In the genomic region with DNA sequence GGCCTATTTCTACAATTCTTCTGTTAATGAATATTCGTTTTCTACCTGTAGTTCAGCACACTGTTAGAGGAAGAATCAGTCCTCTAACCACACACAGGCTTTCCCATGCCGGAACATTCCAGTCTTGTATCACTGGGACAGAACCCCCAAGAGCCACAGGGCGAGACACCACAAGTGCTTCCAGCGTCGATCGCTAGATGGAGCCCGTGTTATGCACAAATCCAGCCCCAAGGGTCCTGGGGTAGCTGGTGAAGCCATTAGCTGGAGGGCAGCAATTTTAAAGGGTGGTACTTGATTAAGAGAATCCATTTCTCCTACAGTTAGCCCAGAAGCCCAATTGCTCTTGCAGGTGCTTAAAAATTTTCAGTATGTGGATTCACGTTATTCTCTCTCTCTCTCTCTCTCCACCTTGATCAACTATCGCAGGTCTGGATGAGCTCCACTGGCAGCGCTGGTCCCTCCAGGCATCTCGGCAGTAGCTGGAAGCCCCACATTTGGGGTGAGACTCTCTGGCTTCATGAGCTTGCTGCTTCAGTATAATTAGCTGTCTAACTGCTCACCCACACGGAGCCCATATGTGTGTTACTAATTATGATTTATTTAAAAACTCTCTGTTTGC, we compare ENCODE assay signal across 8 cellular contexts.
DNase-seq lines count a peak whose midpoint lies in the region; ATAC-seq and TF ChIP-seq lines count a peak whose summit lies in the region.

No MANE protein-coding gene starts in this region.

- TF ChIP-seq EP300 in Ishikawa (IDR thresholded peaks at IDR 0.05; ENCODE audit: borderline replicate concordance) (no peak), esophagus muscularis mucosa (IDR thresholded peaks at IDR 0.05) (no peak)

- H3K4me1 ChIP-seq in esophagus muscularis mucosa (no peaks in the 10 kb centered on the region), neural progenitor cell (peaks cover 5% of the 10 kb centered on the region)

- peaks cover 2% of the 10 kb centered on the region for H3K4me1 Mint-ChIP-seq in neural progenitor cell

- H2AFZ ChIP-seq in neural progenitor cell (replicated peaks), result peak overlapping the region; percentile 88

- H3K4me3 ChIP-seq in SK-N-MC (no peak overlapping the region), esophagus muscularis mucosa (no peak overlapping the region), neural progenitor cell (no peak overlapping the region)

- H3K9ac ChIP-seq in SK-N-MC (ENCODE audit: insufficient read length), result no peak overlapping the region
- H3K9ac ChIP-seq in neural progenitor cell, result no peak overlapping the region

- 23% methylated on average over 11 of the region's 12 CpGs for WGBS in esophagus muscularis mucosa

- DNase-seq in NCI-H2081 (lab: John Stamatoyannopoulos, UW) (peak; percentile 44 to 51), NCI-H2081 treated with DMSO at 0.1 percent for 48 hours (lab: John Stamatoyannopoulos, UW) (no peak), SK-N-MC (ENCODE audit: low read depth, low spot score) (peak; percentile 22), esophagus muscularis mucosa (ENCODE audit: extremely low spot score) (peak; percentile 92), neural progenitor cell (ENCODE audit: low spot score) (peak; percentile 88), posterior vena cava (ENCODE audit: low spot score) (no peak)

- TF ChIP-seq CTCF in esophagus muscularis mucosa (IDR thresholded peaks at IDR 0.05) (peak; percentile 71 to 82 (median 71)), neural progenitor cell (IDR thresholded peaks at IDR 0.05) (peak; percentile 95)

- ATAC-seq in GM19455 (IDR thresholded peaks at IDR 0.05; ENCODE audit: unreplicated experiment), result peak; percentile 71

- peak; percentile 88 for TF ChIP-seq RAD21 in Ishikawa (IDR thresholded peaks at IDR 0.05; ENCODE audit: low read depth)

- peaks cover 12% of the 10 kb centered on the region for H3K27me3 Mint-ChIP-seq in neural progenitor cell (ENCODE audit: insufficient read depth, low read depth)

- H3K79me2 ChIP-seq in neural progenitor cell (ENCODE audit: low read depth), result no peaks in the 10 kb centered on the region

- no peak overlapping the region for H3K4me3 Mint-ChIP-seq in neural progenitor cell

- peak overlapping the region; percentile 39 for H3K27ac Mint-ChIP-seq in neural progenitor cell

- H3K36me3 ChIP-seq in SK-N-MC (ENCODE audit: insufficient read depth, low read length) (no peaks in the 10 kb centered on the region), esophagus muscularis mucosa (no peaks in the 10 kb centered on the region), neural progenitor cell (no peaks in the 10 kb centered on the region)

- H3K27me3 ChIP-seq in esophagus muscularis mucosa (peaks cover 0 to 12% (median 0%) of the 10 kb centered on the region in 4 donors), neural progenitor cell (no peaks in the 10 kb centered on the region)

- TF ChIP-seq POLR2A in esophagus muscularis mucosa (IDR thresholded peaks at IDR 0.05; ENCODE audit: low read depth), result no peak

- H3K4me2 ChIP-seq in neural progenitor cell, result no peak overlapping the region

- H3K9me3 ChIP-seq in SK-N-MC (ENCODE audit: low read depth, low read length), result no peaks in the 10 kb centered on the region
- H3K9me3 ChIP-seq in esophagus muscularis mucosa, result no peaks in the 10 kb centered on the region
- no peaks in the 10 kb centered on the region for H3K9me3 ChIP-seq in neural progenitor cell (ENCODE audit: low read depth)

- H4K20me1 ChIP-seq in neural progenitor cell (ENCODE audit: low read depth), result no peaks in the 10 kb centered on the region

- no peaks in the 10 kb centered on the region for H3F3A ChIP-seq in neural progenitor cell (ENCODE audit: low read depth)

- H3K27ac ChIP-seq in SK-N-MC (no peak overlapping the region), esophagus muscularis mucosa (replicated peaks in 1 of 4) (no peak overlapping the region), neural progenitor cell (no peak overlapping the region)

- H3K36me3 Mint-ChIP-seq in neural progenitor cell, result no peaks in the 10 kb centered on the region

- intact Hi-C loops in esophagus muscularis mucosa (cut with DNase I), result loop anchor here (2.0 to 5.0 kb wide), 2 partner anchors 448 to 608 kb away; no protein-coding TSS in a partner anchor
- intact Hi-C loops in posterior vena cava (cut with DNase I), result loop anchor here in 1 of 2 donors (10.0 kb wide), 1 partner anchor 610 kb away; no protein-coding TSS in a partner anchor

- H3K9me3 Mint-ChIP-seq in neural progenitor cell, result no peaks in the 10 kb centered on the region

TF ChIP-seq in Ishikawa, 13 proteins besides CTCF, POLR2A, EP300 and RAD21:
- TF ChIP-seq NFIC (IDR thresholded peaks at IDR 0.05) (no peak), TEAD4 (IDR thresholded peaks at IDR 0.05) (no peak), TAF1 (IDR thresholded peaks at IDR 0.05; ENCODE audit: low read depth) (no peak), CEBPB (IDR thresholded peaks at IDR 0.05) (no peak)
- TF ChIP-seq, protein P1, sequence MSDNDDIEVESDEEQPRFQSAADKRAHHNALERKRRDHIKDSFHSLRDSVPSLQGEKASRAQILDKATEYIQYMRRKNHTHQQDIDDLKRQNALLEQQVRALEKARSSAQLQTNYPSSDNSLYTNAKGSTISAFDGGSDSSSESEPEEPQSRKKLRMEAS (IDR thresholded peaks at IDR 0.05), result no peak
TF ChIP-seq in Ishikawa: peak in this region for 0.

Comparison
In these comparisons a context has a peak if more than half of its experiments do, and no peak if none do; other contexts are left out.
1. DNase-seq: peak in NCI-H2081 (2 of 2), SK-N-MC (single experiment), esophagus muscularis mucosa (single experiment) and neural progenitor cell (single experiment); none in NCI-H2081 treated with DMSO at 0.1 percent for 48 hours (single experiment) and posterior vena cava (single experiment).